26 cellular contexts compared by ENCODE assay signal in genomic region chr12:95066091-95066855, GRCh38. TPM values are rescaled to one million over a fixed set of nuclear protein-coding genes. Genes with fewer than 3 reads are reported as not detected.
DNase-seq lines count a peak whose midpoint lies in the region; ATAC-seq, FAIRE-seq and TF ChIP-seq lines count a peak whose summit lies in the region.
"Had no signal": no experiment of that assay in that cellular context is flagged by ENCODE, and none has a peak within 500 bp of the region (broad histone marks: within the 10 kb centered on the region; RNA-seq: fewer than 3 reads in every experiment).

No MANE protein-coding gene starts in this region.

- BruUV-seq in MCF 10A (replicated peaks; lab: Mats Ljungman, UMichigan) (no TSS peak), K562 (replicated peaks; lab: Mats Ljungman, UMichigan) (no TSS peak)

- DNase-seq in MCF 10A (ENCODE audit: unreplicated experiment) (peak; percentile 32), breast epithelium (ENCODE audit: low spot score in 2 of 2) (no peak), K562 (ENCODE audit: extremely low read depth in 1 of 4, low spot score in 3 of 4) (no peak), iris pigment epithelial cell (ENCODE audit: low read depth) (peak; percentile 25), NCI-H226 (no peak), GM23338 (ENCODE audit: low spot score) (no peak), SIG-M5 (lab: John Stamatoyannopoulos, UW) (no peak)
- DNase-seq: CD8-positive, alpha-beta T cell; DND-41; Kasumi-1; MG63; NCI-H1417; NCI-H1694 treated with DMSO at 0.1 percent for 48 hours; NCI-H2081 treated with DMSO at 0.1 percent for 48 hours; NCI-H2171 treated with DMSO at 0.1 percent for 48 hours; NCI-H446; NCI-H526; OCI-M1; RPMI8226 had no signal

- in situ Hi-C loops in K562 (cut with MboI): no loop called here

- peak; percentile 23 for FAIRE-seq in K562 (lab: Jason Lieb, UNC)
- FAIRE-seq: GM12891, H1 had no signal

- H3K9me3 Mint-ChIP-seq in MCF 10A (ENCODE audit: unreplicated experiment) (no peaks in the 10 kb centered on the region), GM23338 (no peaks in the 10 kb centered on the region)
- H3K9me3 Mint-ChIP-seq: CD8-positive, alpha-beta T cell had no signal

- H3K4me1 ChIP-seq in breast epithelium (no peaks in the 10 kb centered on the region), K562 (replicated peaks in 1 of 2; ENCODE audit: control insufficient read depth in 2 of 2, insufficient read depth in 2 of 2, low read length in 2 of 2) (no peaks in the 10 kb centered on the region), GM23338 (ENCODE audit: insufficient read depth) (no peaks in the 10 kb centered on the region)

- POLR2A ChIA-PET in MCF 10A (lab: Yijun Ruan, JAX): no interaction called here
- POLR2A ChIA-PET in K562 (lab: Yijun Ruan, JAX): interaction anchor here (0.6 kb wide), 1 partner anchor 18 kb away, joined by 3 read pairs; no protein-coding TSS in a partner anchor

- H3K79me2 ChIP-seq in K562 (ENCODE audit: control insufficient read depth, insufficient read depth, low read length) (peaks cover 28% of the 10 kb centered on the region), GM23338 (replicated peaks; ENCODE audit: insufficient read depth) (peaks cover 54% of the 10 kb centered on the region)

- no peaks in the 10 kb centered on the region for H3K36me3 ChIP-seq in breast epithelium
- peaks cover 58% of the 10 kb centered on the region for H3K36me3 ChIP-seq in K562 (ENCODE audit: control insufficient read depth, insufficient read depth, low read length)
- H3K36me3 ChIP-seq in GM23338 (ENCODE audit: insufficient read depth): peaks cover 31% of the 10 kb centered on the region; the same call in 1 of the 2 replicates

- H3K36me3 Mint-ChIP-seq in MCF 10A (ENCODE audit: insufficient read depth, unreplicated experiment) (peaks cover 64% of the 10 kb centered on the region), GM23338 (ENCODE audit: low read depth) (peaks cover 40% of the 10 kb centered on the region)

- H3F3A ChIP-seq in GM23338 (replicated peaks; ENCODE audit: low read depth): no peaks in the 10 kb centered on the region

- TF ChIP-seq CTCF in MCF 10A (IDR thresholded peaks at IDR 0.05; ENCODE audit: unreplicated experiment) (no peak), breast epithelium (IDR thresholded peaks at IDR 0.05) (no peak), K562 (IDR thresholded peaks at IDR 0.05 in 2 of 3, conservative IDR thresholded peaks at IDR 0.05 in 1 of 3; ENCODE audit: insufficient read depth in 2 of 3, low read depth in 1 of 3, low read length in 3 of 3) (no peak), GM23338 (conservative IDR thresholded peaks at IDR 0.05; ENCODE audit: low read depth in 2 of 2) (no peak)

- 92% methylated on average over 7 of the region's 7 CpGs for WGBS in K562 (ENCODE audit: insufficient coverage, low coverage, missing lambda C conversion rate)

- no peak for TF ChIP-seq RAD21 in K562 (CRISPR knock-in tag; conservative IDR thresholded peaks at IDR 0.05 in 1 of 2, IDR thresholded peaks at IDR 0.05 in 1 of 2)

- no peak for TF ChIP-seq EP300 in K562 (IDR thresholded peaks at IDR 0.05; ENCODE audit: low read length)

- H2AFZ ChIP-seq in K562 (ENCODE audit: low read depth, low read length) (no peak overlapping the region), GM23338 (no peak overlapping the region)

- H3K27ac ChIP-seq in breast epithelium: no peak overlapping the region
- no peak overlapping the region for H3K27ac ChIP-seq in K562 (ENCODE audit: extremely low read depth, low read depth, low read length)
- H3K27ac ChIP-seq in GM23338 (ENCODE audit: low read depth): no peak overlapping the region
- H3K27ac ChIP-seq: 22Rv1; BLaER1 treated with 17β-estradiol and CSF1 and Interleukin-3, amounts not matched to agents 10 nM and 100 nM had no signal

- H4K20me1 ChIP-seq in K562 (replicated peaks; ENCODE audit: control insufficient read depth, insufficient read depth, low read length): no peaks in the 10 kb centered on the region; the same call in none of the 2 replicates
- peaks cover 19% of the 10 kb centered on the region for H4K20me1 ChIP-seq in GM23338 (replicated peaks; ENCODE audit: insufficient read depth)

- TF ChIP-seq POLR2A in breast epithelium (IDR thresholded peaks at IDR 0.05): no peak
- TF ChIP-seq POLR2A in K562 (conservative IDR thresholded peaks at IDR 0.05): no peak

- H3K9me3 ChIP-seq in breast epithelium (no peaks in the 10 kb centered on the region), K562 (replicated peaks; ENCODE audit: control insufficient read depth, insufficient read depth, low read depth, low read length) (no peaks in the 10 kb centered on the region)
- H3K9me3 ChIP-seq: BLaER1 treated with 17β-estradiol and CSF1 and Interleukin-3, amounts not matched to agents 10 nM and 100 nM; MG63 had no signal

- H3K27ac Mint-ChIP-seq in MCF 10A (ENCODE audit: low read depth, unreplicated experiment) (no peak overlapping the region), GM23338 (no peak overlapping the region)
- H3K27ac Mint-ChIP-seq: CD8-positive, alpha-beta T cell had no signal

- H3K4me3 ChIP-seq in breast epithelium (no peak overlapping the region), K562 (no peak overlapping the region), GM23338 (no peak overlapping the region)
- H3K4me3 ChIP-seq: BLaER1 treated with 17β-estradiol and CSF1 and Interleukin-3, amounts not matched to agents 10 nM and 100 nM; MG63 had no signal

- ATAC-seq in K562 (no peak), GM23338 (no peak), GM21737 (IDR thresholded peaks at IDR 0.05; ENCODE audit: unreplicated experiment) (no peak)
- ATAC-seq: CD8-positive, alpha-beta T cell; HCT116; SK-N-SH treated with all-trans-retinoic acid at 6 μM for 48 hours had no signal

- no peaks in the 10 kb centered on the region for H3K9me1 ChIP-seq in K562 (ENCODE audit: control insufficient read depth, insufficient read depth, low read length)

- CTCF ChIA-PET in MCF 10A (lab: Yijun Ruan, JAX) (no interaction called here), K562 (lab: Yijun Ruan, JAX; ENCODE audit: low intra/inter-chr PET ratio) (no interaction called here)

- H3K27me3 ChIP-seq in breast epithelium (no peaks in the 10 kb centered on the region), K562 (ENCODE audit: control insufficient read depth in 2 of 2, insufficient read depth in 2 of 2, low read length in 2 of 2) (no peaks in the 10 kb centered on the region), GM23338 (ENCODE audit: insufficient read depth) (no peaks in the 10 kb centered on the region)
- H3K27me3 ChIP-seq: BLaER1 treated with 17β-estradiol and CSF1 and Interleukin-3, amounts not matched to agents 10 nM and 100 nM; MG63 had no signal

- no peak overlapping the region for H3K9ac ChIP-seq in K562 (ENCODE audit: insufficient read depth in 1 of 2, low read depth in 2 of 2, low read length in 2 of 2)
- H3K9ac ChIP-seq: BLaER1 treated with 17β-estradiol and CSF1 and Interleukin-3, amounts not matched to agents 10 nM and 100 nM had no signal

- no peaks in the 10 kb centered on the region for H3K9me2 ChIP-seq in GM23338 (ENCODE audit: insufficient read depth)

- H3K4me2 ChIP-seq in K562 (ENCODE audit: insufficient read depth, low read length) (no peak overlapping the region), GM23338 (no peak overlapping the region)
- H3K4me2 ChIP-seq: BLaER1 treated with 17β-estradiol and CSF1 and Interleukin-3, amounts not matched to agents 10 nM and 100 nM had no signal

- H3K4me3 Mint-ChIP-seq in MCF 10A (ENCODE audit: unreplicated experiment) (no peak overlapping the region), GM23338 (no peak overlapping the region)
- H3K4me3 Mint-ChIP-seq: CD8-positive, alpha-beta T cell had no signal

- H3K4me1 Mint-ChIP-seq in MCF 10A (ENCODE audit: insufficient read depth, unreplicated experiment) (peaks cover 13% of the 10 kb centered on the region), GM23338 (no peaks in the 10 kb centered on the region)

- H3K27me3 Mint-ChIP-seq in MCF 10A (ENCODE audit: insufficient read depth, unreplicated experiment) (no peaks in the 10 kb centered on the region), GM23338 (ENCODE audit: insufficient read depth, low read depth, poor library complexity) (no peaks in the 10 kb centered on the region)

- intact Hi-C loops in MCF 10A (cut with micrococcal nuclease) (no loop called here), breast epithelium (cut with DNase I; ENCODE audit: low total_unique reads) (no loop called here), K562 (cut with micrococcal nuclease) (no loop called here)

TF ChIP-seq in K562, 482 proteins besides CTCF, POLR2A, EP300 and RAD21 (continues in another document):
- no peak for TF ChIP-seq MEF2A (IDR thresholded peaks at IDR 0.05; ENCODE audit: control insufficient read depth, low read depth, low read length)

RNA-seq across cellular contexts. Expression of gene NR2C1, which starts 7.1 kb away (rescaled TPM):
- 29.0 and 35.2 TPM in 2 replicates for total RNA-seq in MCF 10A (2022)
- total RNA-seq in breast epithelium: 10 to 100 TPM; 46.7 to 50.5 (median 47.7) TPM
- total RNA-seq in K562 (2011; cell fraction: chromatin; rRNA removed; ENCODE audit: low replicate concordance): 55.0 and 149 TPM in 2 replicates
- 27.5 and 31.3 TPM in 2 replicates for total RNA-seq in K562 (2011; cell fraction: nucleolus; rRNA removed)
- 43.5 and 64.3 TPM in 2 replicates for total RNA-seq in K562 (2011; cell fraction: nucleoplasm; rRNA removed)
- total RNA-seq in K562 (2014; rRNA removed): 25.3 and 28.8 TPM in 2 replicates
- total RNA-seq in K562 (2014; rRNA removed; fragmentation: Illumina TruSeq; extraction: Trizol): 35.1 and 35.6 TPM in 2 replicates
- 35.9 and 39.7 TPM in 2 replicates for total RNA-seq in K562 (2015; rRNA removed; fragmentation: Illumina TruSeq; extraction: Trizol)
- total RNA-seq in K562 (2021): 27.6 and 27.9 TPM in 2 replicates
- 42.4 and 47.3 TPM in 2 replicates for polyA plus RNA-seq in K562 (2011; rRNA removed)
- polyA plus RNA-seq in K562 (2011; cell fraction: cytosol; rRNA removed): 5.9 and 14.0 TPM in 2 replicates
- polyA plus RNA-seq in K562 (2011; cell fraction: nucleus; rRNA removed): 90.9 and 143 TPM in 2 replicates
- polyA plus RNA-seq in K562 (2012): 16.7 and 26.9 TPM in 2 replicates
- 35.7 and 41.1 TPM in 2 replicates for polyA plus RNA-seq in K562 (2014; fragmentation: Illumina TruSeq; extraction: Trizol)
- polyA plus RNA-seq in K562 (2014; fragmentation: Nextera tagmentation; extraction: Ambion mirVana): 10 to 100 TPM in 1 of 2 experiments, 1 to 10 TPM in 1; 8.5 to 12.8 TPM
- polyA plus RNA-seq in K562 (2014; rRNA removed): 36.2 and 37.9 TPM in 2 replicates
- polyA minus RNA-seq in K562 (2011; rRNA and poly(A)+ RNA removed): 30.1 and 36.1 TPM in 2 replicates
- polyA minus RNA-seq in K562 (2011; cell fraction: cytosol; rRNA and poly(A)+ RNA removed): 11.6 and 17.8 TPM in 2 replicates
- 34.3 and 57.3 TPM in 2 replicates for polyA minus RNA-seq in K562 (2011; cell fraction: nucleus; rRNA and poly(A)+ RNA removed)
- 31.5 and 41.1 TPM in 2 replicates for total RNA-seq in GM23338 (2014; rRNA removed; shearing (Covaris generic))
- 38.6 and 45.3 TPM in 2 replicates for polyA plus RNA-seq in GM23338 (2016; fragmentation: Nextera tagmentation; extraction: Ambion mirVana)

Comparison
In these comparisons a context has a peak if more than half of its experiments do, and no peak if none do; other contexts are left out.
1. DNase-seq: peak in MCF 10A (single experiment) and iris pigment epithelial cell (single experiment); none in breast epithelium (0 of 2), K562 (0 of 4), NCI-H226 (single experiment), GM23338 (single experiment) and SIG-M5 (single experiment).